In genomic region chr17:49496866-49497146, GRCh38 we compare ENCODE assay signal across 8 cellular contexts. TPM values are rescaled to one million over a fixed set of nuclear protein-coding genes. Genes with fewer than 3 reads are reported as not detected.
DNase-seq lines count a peak whose midpoint lies in the region; ATAC-seq and TF ChIP-seq lines count a peak whose summit lies in the region.

No MANE protein-coding gene starts in this region.

- no peaks in the 10 kb centered on the region for H4K20me1 ChIP-seq in KMS-11 (ENCODE audit: insufficient read depth)

- H3K4me1 Mint-ChIP-seq in natural killer cell treated with Interleukin-12 subunit alpha and Interleukin-12 subunit beta and Interleukin-15 and Interleukin-18, amount 100 ng/mL, for 72 hours (ENCODE audit: low read depth in 2 of 2): peaks cover 14 to 18% of the 10 kb centered on the region in 2 donors

- no peaks in the 10 kb centered on the region for H3K36me3 Mint-ChIP-seq in natural killer cell treated with Interleukin-12 subunit alpha and Interleukin-12 subunit beta and Interleukin-15 and Interleukin-18, amount 100 ng/mL, for 72 hours

- peak overlapping the region; percentile 17; the same call in 1 of the 2 replicates for H3K4me2 ChIP-seq in KMS-11

- ATAC-seq in natural killer cell treated with Interleukin-12 subunit alpha and Interleukin-12 subunit beta and Interleukin-15 and Interleukin-18, amount 100 ng/mL, for 72 hours: no peak

- no peak for TF ChIP-seq CTCF in A673 (conservative IDR thresholded peaks at IDR 0.05; ENCODE audit: low read depth, low read length)
- no peak for TF ChIP-seq CTCF in KMS-11 (conservative IDR thresholded peaks at IDR 0.05; ENCODE audit: low read depth, low read length)
- no peak for TF ChIP-seq CTCF in dorsolateral prefrontal cortex (IDR thresholded peaks at IDR 0.05 in 54 of 56, conservative IDR thresholded peaks at IDR 0.05 in 2 of 56; ENCODE audit: low read depth in 1 of 56, partially characterized antibody in 56 of 56)

- H3K4me1 ChIP-seq in A673 (ENCODE audit: insufficient read depth, low read length, poor library complexity, severe bottlenecking) (peaks cover 37% of the 10 kb centered on the region), KMS-11 (ENCODE audit: low read depth, poor library complexity, severe bottlenecking) (peaks cover 10% of the 10 kb centered on the region)

- H3K4me3 Mint-ChIP-seq in natural killer cell treated with Interleukin-12 subunit alpha and Interleukin-12 subunit beta and Interleukin-15 and Interleukin-18, amount 100 ng/mL, for 72 hours: peak overlapping the region; percentile 80

- no peaks in the 10 kb centered on the region for H3K36me3 ChIP-seq in A673 (ENCODE audit: insufficient read depth, low read length, poor library complexity, severe bottlenecking)
- no peaks in the 10 kb centered on the region for H3K36me3 ChIP-seq in KMS-11 (ENCODE audit: insufficient read depth)

- no TSS peak for BruUV-seq in A673 (replicated peaks; lab: Mats Ljungman, UMichigan)

- no peak overlapping the region for H3K27ac Mint-ChIP-seq in natural killer cell treated with Interleukin-12 subunit alpha and Interleukin-12 subunit beta and Interleukin-15 and Interleukin-18, amount 100 ng/mL, for 72 hours

- no peaks in the 10 kb centered on the region for H3K9me3 Mint-ChIP-seq in natural killer cell treated with Interleukin-12 subunit alpha and Interleukin-12 subunit beta and Interleukin-15 and Interleukin-18, amount 100 ng/mL, for 72 hours

- no peak overlapping the region for H3K9ac ChIP-seq in KMS-11

- peak overlapping the region; percentile 84 for H3K4me3 ChIP-seq in A673 (ENCODE audit: low read depth, low read length, poor library complexity, severe bottlenecking)
- H3K4me3 ChIP-seq in KMS-11 (IDR thresholded peaks at IDR 0.05; ENCODE audit: insufficient read depth, low read depth, low read length): no peak overlapping the region
- H3K4me3 ChIP-seq in dorsolateral prefrontal cortex: peak overlapping the region; percentile 29 to 77 (median 61)

- peaks cover 21 to 34% of the 10 kb centered on the region in 2 donors for H3K27me3 Mint-ChIP-seq in natural killer cell treated with Interleukin-12 subunit alpha and Interleukin-12 subunit beta and Interleukin-15 and Interleukin-18, amount 100 ng/mL, for 72 hours

- H3K27ac ChIP-seq in A673 (ENCODE audit: low read depth, low read length, poor library complexity, severe bottlenecking) (no peak overlapping the region), KMS-11 (no peak overlapping the region), dorsolateral prefrontal cortex (no peak overlapping the region)

- no peaks in the 10 kb centered on the region for H3K79me2 ChIP-seq in KMS-11 (ENCODE audit: insufficient read depth, low read depth)

- no peaks in the 10 kb centered on the region for H3K9me3 ChIP-seq in A673 (ENCODE audit: low read depth, low read length, poor library complexity, severe bottlenecking)

- intact Hi-C loops in A673 (cut with micrococcal nuclease; ENCODE audit: unreplicated experiment): loop anchor here (2.0 to 5.0 kb wide), 2 partner anchors 60 to 80 kb away; no protein-coding TSS in a partner anchor
- intact Hi-C loops in dorsolateral prefrontal cortex (cut with DNase I): loop anchor here (1.0 to 10.0 kb wide), 6 partner anchors 52 to 305 kb away; partner anchors contain the start of gene PHB1 (in 1 of the 2)

- CTCF ChIA-PET in A673 (lab: Charles Lee): interaction anchor here (1.1 to 1.3 kb wide), 3 partner anchors 11 to 82 kb away, joined by 3 to 4 read pairs (median 4); partner anchors contain the start of gene PHB1

- peak overlapping the region; percentile 29; the same call in 1 of the 2 replicates for H2AFZ ChIP-seq in KMS-11 (ENCODE audit: low read depth)

- POLR2A ChIA-PET in A673 (lab: Charles Lee; ENCODE audit: low non-redundant PET): no interaction called here

- no peaks in the 10 kb centered on the region for H3K27me3 ChIP-seq in A673 (replicated peaks; ENCODE audit: insufficient read depth, low read depth, low read length, poor library complexity)
- peaks cover 84% of the 10 kb centered on the region for H3K27me3 ChIP-seq in KMS-11 (ENCODE audit: insufficient read depth, low read depth)
- peaks cover 0 to 71% (median 52%) of the 10 kb centered on the region in 45 donors for H3K27me3 ChIP-seq in dorsolateral prefrontal cortex

- no peak for DNase-seq in A673 (ENCODE audit: low spot score)
- no peak for DNase-seq in dorsolateral prefrontal cortex
- DNase-seq in natural killer cell treated with Interleukin-12 subunit alpha and Interleukin-12 subunit beta and Interleukin-15 and Interleukin-18, amount 100 ng/mL, for 72 hours (ENCODE audit: low spot score): no peak
- DNase-seq in cerebellum (ENCODE audit: low spot score): no peak
- DNase-seq in NCI-H82 treated with DMSO at 0.1 percent for 48 hours (lab: John Stamatoyannopoulos, UW; ENCODE audit: unreplicated experiment): no peak
- no peak for DNase-seq in NCI-H2227 (lab: John Stamatoyannopoulos, UW; ENCODE audit: unreplicated experiment)
- DNase-seq in NCI-H1694 (lab: John Stamatoyannopoulos, UW): no peak

RNA-seq across cellular contexts. Expression of gene NGFR, which starts 1.7 kb away (rescaled TPM):
- total RNA-seq in A673 (2021): 39.6 and 60.6 TPM in 2 replicates
- 10 to 100 TPM in 16 of 120 experiments, 1 to 10 TPM in 103, under 1 TPM in 1; 0.63 to 36.0 (median 4.1) TPM for total RNA-seq in dorsolateral prefrontal cortex
- total RNA-seq in natural killer cell treated with Interleukin-12 subunit alpha and Interleukin-12 subunit beta and Interleukin-15 and Interleukin-18, amount 100 ng/mL, for 72 hours: under 1 TPM in 1 of 2 donors, not detected in 1; 0.26 TPM
- total RNA-seq in cerebellum: 28.9 TPM
